Comparison of ENCODE assay signal across 8 cellular contexts in the genomic region with DNA sequence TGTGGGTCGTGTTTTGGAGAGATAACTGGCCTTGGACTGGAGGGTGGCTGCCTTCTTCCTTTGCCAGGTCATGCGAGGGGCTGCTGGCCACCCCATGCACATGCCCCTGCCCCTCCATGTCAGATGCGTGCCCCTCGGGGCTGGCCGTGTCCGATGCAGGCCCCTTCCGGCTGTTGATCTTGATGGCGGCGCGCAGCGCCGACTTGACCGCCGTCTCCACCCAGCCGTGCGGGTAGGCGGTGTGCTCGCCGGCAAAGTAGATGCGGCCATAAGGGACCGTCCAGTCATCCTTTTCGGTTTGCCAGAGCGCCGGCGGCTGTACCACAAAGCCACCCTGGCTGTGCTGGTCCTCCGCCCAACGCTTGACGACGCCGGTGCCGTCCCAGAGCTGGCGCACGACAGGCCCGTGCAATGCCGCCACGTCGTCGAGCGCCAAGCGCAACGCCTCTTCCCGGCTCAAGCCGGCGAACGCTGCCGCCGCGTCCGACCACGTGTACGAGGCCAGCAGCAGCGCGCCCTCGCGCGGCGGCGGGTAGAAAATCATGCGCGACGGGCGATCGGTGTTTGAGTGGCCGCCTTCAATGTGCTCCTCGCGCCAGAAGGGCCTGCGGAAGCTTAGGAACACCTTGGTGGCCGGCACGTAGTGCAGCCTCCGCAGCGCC. TPM values are rescaled to one million over a fixed set of nuclear protein-coding genes. Genes with fewer than 3 reads are reported as not detected.
DNase-seq lines count a peak whose midpoint lies in the region; ATAC-seq lines count a peak whose summit lies in the region.

No MANE protein-coding gene starts in this region.

- peak overlapping the region; percentile 80 to 88 (median 84) for H3K4me3 Mint-ChIP-seq in CD4-positive, CD25-positive, alpha-beta regulatory T cell
- H3K4me3 Mint-ChIP-seq in naive thymus-derived CD8-positive, alpha-beta T cell, result peak overlapping the region; percentile 72 to 84 (median 81)
- peak overlapping the region; percentile 68 for H3K4me3 Mint-ChIP-seq in stimulated activated memory B cell treated with anti-CD40 and anti-IgM and Interleukin-4, amounts not matched to agents 10 μg/mL and 1 μg/mL and 100 μg/mL, for 72 hours

- peaks cover 0 to 2% (median 0%) of the 10 kb centered on the region in 7 donors for H3K9me3 Mint-ChIP-seq in CD4-positive, CD25-positive, alpha-beta regulatory T cell
- H3K9me3 Mint-ChIP-seq in naive thymus-derived CD8-positive, alpha-beta T cell, result no peaks in the 10 kb centered on the region
- no peaks in the 10 kb centered on the region for H3K9me3 Mint-ChIP-seq in stimulated activated memory B cell treated with anti-CD40 and anti-IgM and Interleukin-4, amounts not matched to agents 10 μg/mL and 1 μg/mL and 100 μg/mL, for 72 hours

- H3K4me1 ChIP-seq in CD4-positive, CD25-positive, alpha-beta regulatory T cell (ENCODE audit: control insufficient read depth, insufficient read depth, low read length, poor library complexity, severe bottlenecking), result peaks cover 11% of the 10 kb centered on the region

- peaks cover 0 to 21% (median 7%) of the 10 kb centered on the region in 4 donors for H3K4me1 Mint-ChIP-seq in CD4-positive, CD25-positive, alpha-beta regulatory T cell
- H3K4me1 Mint-ChIP-seq in naive thymus-derived CD8-positive, alpha-beta T cell, result peaks cover 0 to 9% (median under 1%) of the 10 kb centered on the region in 4 donors
- H3K4me1 Mint-ChIP-seq in stimulated activated memory B cell treated with anti-CD40 and anti-IgM and Interleukin-4, amounts not matched to agents 10 μg/mL and 1 μg/mL and 100 μg/mL, for 72 hours, result peaks cover 67% of the 10 kb centered on the region

- H3K27me3 Mint-ChIP-seq in CD4-positive, CD25-positive, alpha-beta regulatory T cell, result no peaks in the 10 kb centered on the region
- H3K27me3 Mint-ChIP-seq in naive thymus-derived CD8-positive, alpha-beta T cell, result no peaks in the 10 kb centered on the region
- H3K27me3 Mint-ChIP-seq in stimulated activated memory B cell treated with anti-CD40 and anti-IgM and Interleukin-4, amounts not matched to agents 10 μg/mL and 1 μg/mL and 100 μg/mL, for 72 hours, result no peaks in the 10 kb centered on the region

- peaks cover 2% of the 10 kb centered on the region for H3K36me3 ChIP-seq in CD4-positive, CD25-positive, alpha-beta regulatory T cell (ENCODE audit: control insufficient read depth, insufficient read depth, low read length)

- no peaks in the 10 kb centered on the region for H3K27me3 ChIP-seq in CD4-positive, CD25-positive, alpha-beta regulatory T cell (ENCODE audit: control insufficient read depth, insufficient read depth, low read length)

- H3K9me3 ChIP-seq in CD4-positive, CD25-positive, alpha-beta regulatory T cell (ENCODE audit: control insufficient read depth in 2 of 2, low read length in 2 of 2), result no peaks in the 10 kb centered on the region

- H3K27ac Mint-ChIP-seq in CD4-positive, CD25-positive, alpha-beta regulatory T cell, result peak overlapping the region in 2 of 3 donors; percentile 60 to 80
- peak overlapping the region in 3 of 10 donors; percentile 15 to 72 (median 58) for H3K27ac Mint-ChIP-seq in naive thymus-derived CD8-positive, alpha-beta T cell
- H3K27ac Mint-ChIP-seq in stimulated activated memory B cell treated with anti-CD40 and anti-IgM and Interleukin-4, amounts not matched to agents 10 μg/mL and 1 μg/mL and 100 μg/mL, for 72 hours, result peak overlapping the region; percentile 26

- peak; percentile 68 for ATAC-seq in CD4-positive, CD25-positive, alpha-beta regulatory T cell (ENCODE audit: low read depth in 2 of 2)
- ATAC-seq in esophagus mucosa (peak; percentile 61), GM19324 (IDR thresholded peaks at IDR 0.05; ENCODE audit: low FRiP score, unreplicated experiment) (no peak), HG03039 (IDR thresholded peaks at IDR 0.05; ENCODE audit: unreplicated experiment) (no peak)
- ATAC-seq in naive thymus-derived CD8-positive, alpha-beta T cell, result peak; percentile 80 to 82
- peak; percentile 19 for ATAC-seq in stimulated activated memory B cell treated with anti-CD40 and anti-IgM and Interleukin-4, amounts not matched to agents 10 μg/mL and 1 μg/mL and 100 μg/mL, for 72 hours

- H3K4me3 ChIP-seq in CD4-positive, CD25-positive, alpha-beta regulatory T cell (ENCODE audit: low read depth, low read length), result no peak overlapping the region

- POLR2A ChIA-PET in naive thymus-derived CD8-positive, alpha-beta T cell (lab: Charles Lee), result interaction anchor here (0.6 to 3.0 kb wide), 5 partner anchors 13 to 172 kb away, joined by 3 to 20 read pairs (median 5); a partner anchor contains a TSS

- peaks cover 2% of the 10 kb centered on the region for H3K36me3 Mint-ChIP-seq in CD4-positive, CD25-positive, alpha-beta regulatory T cell
- H3K36me3 Mint-ChIP-seq in naive thymus-derived CD8-positive, alpha-beta T cell, result peaks cover 0 to 15% (median 0%) of the 10 kb centered on the region in 3 donors
- H3K36me3 Mint-ChIP-seq in stimulated activated memory B cell treated with anti-CD40 and anti-IgM and Interleukin-4, amounts not matched to agents 10 μg/mL and 1 μg/mL and 100 μg/mL, for 72 hours, result peaks cover 66% of the 10 kb centered on the region

- peak; percentile 63 to 89 (median 77) for DNase-seq in CD4-positive, CD25-positive, alpha-beta regulatory T cell
- peak; percentile 52 for DNase-seq in LoVo (ENCODE audit: low spot score)
- peak; percentile 66 for DNase-seq in activated T-cell treated with anti-CD3 and anti-CD28 coated beads for 1 hour (ENCODE audit: low read depth)
- peak; percentile 57 to 85 (median 74) for DNase-seq in naive thymus-derived CD8-positive, alpha-beta T cell

- H3K27ac ChIP-seq in CD4-positive, CD25-positive, alpha-beta regulatory T cell (ENCODE audit: insufficient read depth, low read length, poor library complexity, severe bottlenecking), result no peak overlapping the region

RNA-seq across cellular contexts. Expression of a gene that starts 6.9 kb away (rescaled TPM):
- 3.7 TPM for total RNA-seq in CD4-positive, CD25-positive, alpha-beta regulatory T cell
- under 1 TPM; 0.20 to 0.85 (median 0.30) TPM for polyA plus RNA-seq in CD4-positive, CD25-positive, alpha-beta regulatory T cell
- not detected for total RNA-seq in esophagus mucosa
- 1 to 10 TPM in 1 of 2 experiments, under 1 TPM in 1; 0.85 to 1.1 TPM for total RNA-seq in naive thymus-derived CD8-positive, alpha-beta T cell
- polyA plus RNA-seq in naive thymus-derived CD8-positive, alpha-beta T cell, result under 1 TPM; 0.24 to 0.26 (median 0.25) TPM

RNA-seq across cellular contexts. Expression of a gene that starts 12.3 kb away (rescaled TPM):
- total RNA-seq in CD4-positive, CD25-positive, alpha-beta regulatory T cell, result 48.1 TPM
- polyA plus RNA-seq in CD4-positive, CD25-positive, alpha-beta regulatory T cell, result 1 to 10 TPM; 8.8 to 9.7 (median 9.1) TPM
- total RNA-seq in esophagus mucosa, result 15.8 TPM
- 10 to 100 TPM; 92.7 to 94.0 TPM for total RNA-seq in naive thymus-derived CD8-positive, alpha-beta T cell
- 10 to 100 TPM in 2 of 3 donors, 1 to 10 TPM in 1; 8.1 to 17.7 (median 11.3) TPM for polyA plus RNA-seq in naive thymus-derived CD8-positive, alpha-beta T cell

RNA-seq across cellular contexts. Expression of a gene that starts 12.7 kb away (rescaled TPM):
- total RNA-seq in CD4-positive, CD25-positive, alpha-beta regulatory T cell, result 12.9 TPM
- polyA plus RNA-seq in CD4-positive, CD25-positive, alpha-beta regulatory T cell, result 1 to 10 TPM; 3.0 to 4.2 (median 3.8) TPM
- 32.7 TPM for total RNA-seq in esophagus mucosa
- total RNA-seq in naive thymus-derived CD8-positive, alpha-beta T cell, result 10 to 100 TPM; 28.4 to 30.4 TPM
- polyA plus RNA-seq in naive thymus-derived CD8-positive, alpha-beta T cell, result 1 to 10 TPM; 2.6 to 4.5 (median 3.9) TPM

RNA-seq across cellular contexts. Expression of a gene that starts 22.4 kb away (rescaled TPM):
- 149 TPM for total RNA-seq in CD4-positive, CD25-positive, alpha-beta regulatory T cell
- polyA plus RNA-seq in CD4-positive, CD25-positive, alpha-beta regulatory T cell, result 10 to 100 TPM; 26.2 to 33.5 (median 28.2) TPM
- 29.2 TPM for total RNA-seq in esophagus mucosa
- 100 to 1,000 TPM; 170 to 176 TPM for total RNA-seq in naive thymus-derived CD8-positive, alpha-beta T cell
- polyA plus RNA-seq in naive thymus-derived CD8-positive, alpha-beta T cell, result 10 to 100 TPM; 21.1 to 24.3 (median 21.4) TPM

RNA-seq across cellular contexts. Expression of a gene that starts 38.9 kb away (rescaled TPM):
- total RNA-seq in CD4-positive, CD25-positive, alpha-beta regulatory T cell, result 116 TPM
- polyA plus RNA-seq in CD4-positive, CD25-positive, alpha-beta regulatory T cell, result 10 to 100 TPM; 26.8 to 45.6 (median 34.2) TPM
- 58.5 TPM for total RNA-seq in esophagus mucosa
- 100 to 1,000 TPM; 178 to 186 TPM for total RNA-seq in naive thymus-derived CD8-positive, alpha-beta T cell
- 10 to 100 TPM; 42.9 to 67.4 (median 50.9) TPM for polyA plus RNA-seq in naive thymus-derived CD8-positive, alpha-beta T cell

Comparison
In these comparisons a context has a peak if more than half of its experiments do, and no peak if none do; other contexts are left out.
1. ATAC-seq: peak in CD4-positive, CD25-positive, alpha-beta regulatory T cell (2 of 2), esophagus mucosa (single experiment), naive thymus-derived CD8-positive, alpha-beta T cell (2 of 2) and stimulated activated memory B cell treated with anti-CD40 and anti-IgM and Interleukin-4, amounts not matched to agents 10 μg/mL and 1 μg/mL and 100 μg/mL, for 72 hours (single experiment); none in GM19324 (single experiment) and HG03039 (single experiment).
2. Peak in every context shown above with its lines, with median percentiles within 50 percentile points of each other: DNase-seq and H3K4me3 Mint-ChIP-seq.